ENCODE assay signal across 11 cellular contexts in genomic region chr2:85485815-85486214, GRCh38.
"Had no signal": no experiment of that assay in that cellular context is flagged by ENCODE, and none has a peak within 500 bp of the region (broad histone marks: within the 10 kb centered on the region; RNA-seq: fewer than 3 reads in every experiment).

No MANE protein-coding gene starts in this region.

- DNase-seq: activated naive CD4-positive, alpha-beta T cell treated with anti-CD3 and anti-CD28 coated beads, Interleukin-2, amount 10 ng/mL, durations not matched to agents 7 days and 5 days; amygdala; brain microvascular endothelial cell; hypothalamus; lower lobe of right lung; naive B cell had no signal

- H3K27ac Mint-ChIP-seq: activated naive CD4-positive, alpha-beta T cell treated with anti-CD3 and anti-CD28 coated beads, Interleukin-2, amount 10 ng/mL, durations not matched to agents 7 days and 5 days; activated T-helper 2 cell treated with anti-CD3 and anti-CD28 coated beads, Interferon-gamma antibody, Interleukin-2, Interleukin-4, amounts not matched to agents 10 μg/mL and 5 μg/mL and 100 μg/mL, durations not matched to agents 14 hours and 24 hours and 36 hours; T-helper 1 cell treated with Interleukin-12 subunit alpha and Interleukin-12 subunit beta and Interleukin-4 antibody, amounts not matched to agents 30 μg/mL and 1 μg/mL, for 36 hours had no signal

- H3K4me1 Mint-ChIP-seq: activated naive CD4-positive, alpha-beta T cell treated with anti-CD3 and anti-CD28 coated beads, Interleukin-2, amount 10 ng/mL, durations not matched to agents 7 days and 5 days; naive B cell had no signal

- H3K4me2 ChIP-seq: smooth muscle cell had no signal

- H3K9me3 Mint-ChIP-seq: activated naive CD4-positive, alpha-beta T cell treated with anti-CD3 and anti-CD28 coated beads, Interleukin-2, amount 10 ng/mL, durations not matched to agents 7 days and 5 days; activated T-helper 2 cell treated with anti-CD3 and anti-CD28 coated beads, Interferon-gamma antibody, Interleukin-2, Interleukin-4, amounts not matched to agents 10 μg/mL and 5 μg/mL and 100 μg/mL, durations not matched to agents 14 hours and 24 hours and 36 hours had no signal

- H3K36me3 ChIP-seq: brain microvascular endothelial cell, lower lobe of right lung, right atrium auricular region, vagina had no signal

- ATAC-seq: lower lobe of right lung had no signal

- H3K27ac ChIP-seq: brain microvascular endothelial cell, lower lobe of right lung, right atrium auricular region, vagina had no signal

- H3K36me3 Mint-ChIP-seq: activated naive CD4-positive, alpha-beta T cell treated with anti-CD3 and anti-CD28 coated beads, Interleukin-2, amount 10 ng/mL, durations not matched to agents 7 days and 5 days had no signal

- H3K9me3 ChIP-seq: lower lobe of right lung, right atrium auricular region, vagina had no signal

- H3K4me1 ChIP-seq: lower lobe of right lung, right atrium auricular region, vagina had no signal

- H3K27me3 ChIP-seq: brain microvascular endothelial cell, right atrium auricular region, vagina had no signal

- H3K4me3 ChIP-seq: lower lobe of right lung, right atrium auricular region, smooth muscle cell, vagina had no signal

- H3K4me3 Mint-ChIP-seq: activated naive CD4-positive, alpha-beta T cell treated with anti-CD3 and anti-CD28 coated beads, Interleukin-2, amount 10 ng/mL, durations not matched to agents 7 days and 5 days; naive B cell; T-helper 1 cell treated with Interleukin-12 subunit alpha and Interleukin-12 subunit beta and Interleukin-4 antibody, amounts not matched to agents 30 μg/mL and 1 μg/mL, for 36 hours had no signal
